Comparison of ENCODE assay signal across 10 cellular contexts in the genomic region with DNA sequence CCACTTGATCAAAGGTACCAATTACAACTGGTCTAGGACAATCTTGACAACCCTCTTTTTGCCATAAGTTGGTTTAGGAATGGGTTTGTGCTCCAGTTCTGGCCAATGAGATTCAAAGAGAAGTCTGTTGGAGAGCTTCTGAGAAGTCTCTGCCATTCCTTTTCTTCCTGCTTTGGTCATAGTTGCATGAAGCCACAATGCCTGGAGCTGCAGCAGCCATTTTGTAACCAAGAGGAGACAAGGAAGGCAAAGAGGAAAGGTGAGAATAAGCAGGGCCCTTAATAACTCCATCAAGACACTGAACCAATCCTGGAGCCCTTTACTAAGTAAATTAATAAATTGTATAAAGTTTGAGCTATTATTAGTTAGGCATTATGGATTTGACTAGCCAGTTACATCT. TPM values are rescaled to one million over a fixed set of nuclear protein-coding genes. Genes with fewer than 3 reads are reported as not detected.
"Had no signal": no experiment of that assay in that cellular context is flagged by ENCODE, and none has a peak within 500 bp of the region (broad histone marks: within the 10 kb centered on the region; RNA-seq: fewer than 3 reads in every experiment).

No MANE protein-coding gene starts in this region.

- H3K4me2 ChIP-seq: KMS-11 had no signal

- H3K4me3 Mint-ChIP-seq: IgD-negative memory B cell had no signal

- FAIRE-seq: HepG2, HTR-8/SVneo had no signal

- H3K9ac ChIP-seq: KMS-11 had no signal

- ATAC-seq: HepG2 had no signal

- DNase-seq: IMR-90, KBM-7, KG1 had no signal

- H3K9me3 Mint-ChIP-seq: IgD-negative memory B cell had no signal

- H3K27ac ChIP-seq: HL-60, KMS-11 had no signal

- H3K27ac Mint-ChIP-seq: IgD-negative memory B cell had no signal

RNA-seq across cellular contexts. Expression of gene C17orf50, which starts 3.4 kb away (rescaled TPM):
- total RNA-seq: HepG2, HT-29, HT1080, IMR-90 had no signal
- polyA plus RNA-seq: HepG2, IgD-negative memory B cell, IMR-90 had no signal

RNA-seq across cellular contexts. Expression of gene GAS2L2, which starts 4.2 kb away (rescaled TPM):
- total RNA-seq: HepG2, IMR-90 had no signal
- polyA plus RNA-seq: HepG2, IgD-negative memory B cell had no signal

RNA-seq across cellular contexts. Expression of gene RASL10B, which starts 25.8 kb away (rescaled TPM):
- polyA plus RNA-seq: IgD-negative memory B cell had no signal

RNA-seq across cellular contexts. Expression of gene MMP28, which starts 38.2 kb away (rescaled TPM):
- total RNA-seq: HepG2 had no signal
- polyA plus RNA-seq: HepG2, IMR-90 had no signal
